8 cellular contexts compared by ENCODE assay signal in the genomic region with DNA sequence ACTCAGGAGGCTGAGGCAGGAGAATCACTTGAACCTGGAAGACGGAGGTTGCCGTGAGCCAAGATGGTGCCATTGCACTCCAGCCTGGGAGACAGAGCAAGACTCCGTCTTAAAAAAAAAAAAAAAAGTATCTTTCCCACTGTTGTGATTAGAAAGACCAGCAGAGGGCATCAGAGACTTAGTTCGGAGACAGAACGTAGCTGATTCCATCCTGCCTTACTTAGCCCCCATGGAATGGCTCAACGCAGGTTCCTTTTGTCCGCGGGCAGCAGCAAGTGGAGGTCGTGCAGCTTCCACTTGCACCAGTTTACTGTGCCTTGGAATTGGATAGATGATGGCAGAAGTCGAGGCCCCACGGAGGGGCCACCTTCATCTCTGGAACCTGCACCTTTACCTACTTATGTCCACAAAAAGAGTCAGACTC. TPM values are rescaled to one million over a fixed set of nuclear protein-coding genes. Genes with fewer than 3 reads are reported as not detected.
DNase-seq lines count a peak whose midpoint lies in the region; ATAC-seq, FAIRE-seq and TF ChIP-seq lines count a peak whose summit lies in the region.

No MANE protein-coding gene starts in this region.

- peak overlapping the region; percentile 72 for H2AFZ ChIP-seq in astrocyte (ENCODE audit: low read depth, low read length)

- H3K4me3 Mint-ChIP-seq in astrocyte (ENCODE audit: unreplicated experiment), result no peak overlapping the region

- no peak for TF ChIP-seq POLR2A in sigmoid colon (IDR thresholded peaks at IDR 0.05)
- no peak for TF ChIP-seq POLR2A in lower leg skin (IDR thresholded peaks at IDR 0.05)

- H3K9me3 ChIP-seq in astrocyte (ENCODE audit: insufficient read depth, low read depth, low read length) (no peaks in the 10 kb centered on the region), sigmoid colon (no peaks in the 10 kb centered on the region)

- FAIRE-seq in astrocyte (lab: Jason Lieb, UNC), result no peak

- DNase-seq in EL (peak; percentile 81), LNCaP clone FGC (ENCODE audit: low read depth) (peak; percentile 58), OCI-M1 (lab: John Stamatoyannopoulos, UW) (peak; percentile 98), astrocyte (ENCODE audit: low read depth) (peak; percentile 66), hepatic stellate cell (ENCODE audit: low spot score) (peak; percentile 78), sigmoid colon (no peak), lower leg skin (ENCODE audit: low spot score in 2 of 2) (no peak)

- H3K27ac ChIP-seq in astrocyte (ENCODE audit: low read depth, low read length) (no peak overlapping the region), sigmoid colon (peak overlapping the region; percentile 40 to 61 (median 50))

- H3K27ac Mint-ChIP-seq in astrocyte (ENCODE audit: unreplicated experiment), result no peak overlapping the region

- H3K4me3 ChIP-seq in LNCaP clone FGC (ENCODE audit: low read depth, low read length) (no peak overlapping the region), astrocyte (ENCODE audit: insufficient read depth, low read depth, low read length) (no peak overlapping the region), sigmoid colon (peak overlapping the region in 1 of 4 donors; percentile 24), lower leg skin (ENCODE audit: low read depth, poor library complexity, severe bottlenecking) (no peak overlapping the region)

- no peaks in the 10 kb centered on the region for H3K36me3 Mint-ChIP-seq in astrocyte (ENCODE audit: low read depth, unreplicated experiment)

- no peaks in the 10 kb centered on the region for H3K4me1 Mint-ChIP-seq in astrocyte (ENCODE audit: low read depth, unreplicated experiment)

- intact Hi-C loops in sigmoid colon (cut with DNase I) (loop anchor here (5.0 kb wide), 2 partner anchors 41 to 196 kb away; no protein-coding TSS in a partner anchor), lower leg skin (cut with DNase I; ENCODE audit: low total_unique reads) (no loop called here)

- H3K4me1 ChIP-seq in astrocyte (ENCODE audit: insufficient read depth, low read length) (peaks cover 5% of the 10 kb centered on the region), sigmoid colon (peaks cover 0 to 9% (median under 1%) of the 10 kb centered on the region in 4 donors)

- peak overlapping the region; percentile 70 for H3K4me2 ChIP-seq in astrocyte (ENCODE audit: low read length)

- no peaks in the 10 kb centered on the region for H3K36me3 ChIP-seq in astrocyte (ENCODE audit: insufficient read depth, low read length)
- H3K36me3 ChIP-seq in sigmoid colon, result peaks cover 0 to 13% (median 2%) of the 10 kb centered on the region in 4 donors

- no peaks in the 10 kb centered on the region for H3K27me3 Mint-ChIP-seq in astrocyte (ENCODE audit: low read depth, unreplicated experiment)

- peak; percentile 66 for TF ChIP-seq CTCF in LNCaP clone FGC (IDR thresholded peaks at IDR 0.05; ENCODE audit: control insufficient read depth, extremely low read depth, insufficient read depth)
- peak; percentile 55 for TF ChIP-seq CTCF in astrocyte (IDR thresholded peaks at IDR 0.05; ENCODE audit: insufficient read depth, low read depth, low read length)
- peak; percentile 50 to 76 (median 60) for TF ChIP-seq CTCF in sigmoid colon (IDR thresholded peaks at IDR 0.05)
- TF ChIP-seq CTCF in lower leg skin (IDR thresholded peaks at IDR 0.05), result no peak

- no peak for TF ChIP-seq EP300 in sigmoid colon (IDR thresholded peaks at IDR 0.05)

- ATAC-seq in GM21515 (IDR thresholded peaks at IDR 0.05; ENCODE audit: unreplicated experiment), result no peak

- H3K27me3 ChIP-seq in astrocyte (ENCODE audit: insufficient read depth, low read length) (no peaks in the 10 kb centered on the region), sigmoid colon (no peaks in the 10 kb centered on the region)

- peaks cover 14% of the 10 kb centered on the region for H4K20me1 ChIP-seq in astrocyte (ENCODE audit: insufficient read depth, low read length)

- WGBS in sigmoid colon, 2 donors, result 2 to 5% methylated on average over 11 of the region's 11 CpGs
- WGBS in lower leg skin, 2 donors, result 3% methylated on average over 11 of the region's 11 CpGs

- H3K9me3 Mint-ChIP-seq in astrocyte (ENCODE audit: unreplicated experiment), result no peaks in the 10 kb centered on the region

- peaks cover 14% of the 10 kb centered on the region for H3K79me2 ChIP-seq in astrocyte (ENCODE audit: insufficient read depth, low read length)

- H3K9ac ChIP-seq in astrocyte (ENCODE audit: low read length), result peak overlapping the region; percentile 15

RNA-seq across cellular contexts. Expression of gene TIMM29, which starts 8.1 kb away (rescaled TPM):
- total RNA-seq in astrocyte (28.9 and 31.7 TPM in 2 replicates), sigmoid colon (10 to 100 TPM; 18.8 to 28.5 (median 26.0) TPM), lower leg skin (10 to 100 TPM; 39.6 to 53.2 (median 49.8) TPM)
- 10 to 100 TPM in 2 of 3 donors, 1 to 10 TPM in 1; 9.6 to 22.6 (median 15.5) TPM for polyA plus RNA-seq in sigmoid colon

RNA-seq across cellular contexts. Expression of gene YIPF2, which starts 8.2 kb away (rescaled TPM):
- total RNA-seq in astrocyte (69.5 and 76.7 TPM in 2 replicates), sigmoid colon (10 to 100 TPM; 26.5 to 36.0 (median 28.3) TPM), lower leg skin (10 to 100 TPM; 38.4 to 55.3 (median 47.8) TPM)
- 10 to 100 TPM; 19.4 to 61.3 (median 21.0) TPM for polyA plus RNA-seq in sigmoid colon

RNA-seq across cellular contexts. Expression of gene SMARCA4, which starts 24.2 kb away (rescaled TPM):
- 137 and 159 TPM in 2 replicates for total RNA-seq in astrocyte
- total RNA-seq in sigmoid colon, result 10 to 100 TPM; 22.5 to 51.0 (median 34.4) TPM
- 10 to 100 TPM; 35.4 to 73.9 (median 39.1) TPM for polyA plus RNA-seq in sigmoid colon
- 100 to 1,000 TPM in 1 of 4 donors, 10 to 100 TPM in 3; 78.4 to 115 (median 81.7) TPM for total RNA-seq in lower leg skin

Comparison
In these comparisons a context has a peak if more than half of its experiments do, and no peak if none do; other contexts are left out.
1. DNase-seq: peak in EL (single experiment), LNCaP clone FGC (single experiment), OCI-M1 (single experiment), astrocyte (single experiment) and hepatic stellate cell (single experiment); none in sigmoid colon (single experiment) and lower leg skin (0 of 2).
2. CTCF ChIP-seq: peak in LNCaP clone FGC (single experiment), astrocyte (single experiment) and sigmoid colon (4 of 4); none in lower leg skin (0 of 3).